Comparison of ENCODE assay signal across 21 cellular contexts in the genomic region with DNA sequence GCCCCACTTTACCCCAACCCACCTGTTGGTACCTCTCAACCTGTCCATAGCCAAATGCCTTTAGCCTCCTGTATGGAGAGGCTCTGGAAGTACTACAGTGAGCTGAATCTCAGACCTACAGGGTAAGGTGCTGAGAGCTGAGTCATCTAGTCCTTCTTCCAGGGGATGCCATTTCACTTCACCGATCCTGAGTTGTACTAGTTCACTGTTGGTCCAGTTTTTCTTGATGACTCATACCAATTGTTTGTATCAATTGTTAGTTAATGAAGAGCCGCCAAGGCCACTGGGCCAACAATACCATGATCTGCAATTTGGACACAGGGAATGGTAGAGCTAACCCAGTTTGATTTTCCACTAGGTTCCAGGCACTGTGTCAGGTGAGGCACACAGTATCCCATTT.
"Had no signal": no experiment of that assay in that cellular context is flagged by ENCODE, and none has a peak within 500 bp of the region (broad histone marks: within the 10 kb centered on the region; RNA-seq: fewer than 3 reads in every experiment).

No MANE protein-coding gene starts in this region.

- H3K27ac Mint-ChIP-seq: activated naive CD8-positive, alpha-beta T cell treated with anti-CD3 and anti-CD28 coated beads, Interleukin-2, amount 10 ng/mL, durations not matched to agents 7 days and 5 days; nephron; T-helper 2 cell treated with Interferon-gamma antibody and Interleukin-4, amounts not matched to agents 5 μg/mL and 100 μg/mL, for 36 hours had no signal

- H3K4me3 Mint-ChIP-seq: activated naive CD8-positive, alpha-beta T cell treated with anti-CD3 and anti-CD28 coated beads, Interleukin-2, amount 10 ng/mL, durations not matched to agents 7 days and 5 days; nephron; T-helper 2 cell treated with Interferon-gamma antibody and Interleukin-4, amounts not matched to agents 5 μg/mL and 100 μg/mL, for 36 hours had no signal

- H3K36me3 Mint-ChIP-seq: activated naive CD8-positive, alpha-beta T cell treated with anti-CD3 and anti-CD28 coated beads, Interleukin-2, amount 10 ng/mL, durations not matched to agents 7 days and 5 days had no signal

- H3K4me2 ChIP-seq: smooth muscle cell had no signal

- H3K4me1 ChIP-seq: breast epithelium, esophagus muscularis mucosa, tibial nerve, vagina had no signal

- DNase-seq: activated CD4-positive, alpha-beta T cell treated with anti-CD3 and anti-CD28 coated beads, Interleukin-2, amount 50 U/mL, for 1 hour; activated CD8-positive, alpha-beta memory T cell treated with anti-CD3 and anti-CD28 coated beads for 24 hours; activated gamma-delta T cell treated with Interleukin-2 at 50 U/mL for 16 hours; activated naive CD8-positive, alpha-beta T cell treated with anti-CD3 and anti-CD28 coated beads, Interleukin-2, amount 10 ng/mL, durations not matched to agents 7 days and 5 days; dermis blood vessel endothelial cell; foreskin fibroblast; glutamatergic neuron; hypothalamus; nucleus accumbens; posterior cingulate gyrus; stimulated activated CD4-positive, alpha-beta T cell treated with anti-CD3 and anti-CD28 coated beads, Interleukin-4, amount 100 ng/mL, for 4 hours; stimulated activated CD8-positive, alpha-beta memory T cell treated with anti-CD3 and anti-CD28 coated beads, Interleukin-4, amount 100 ng/mL, for 48 hours; stimulated activated naive CD4-positive, alpha-beta T cell treated with Interleukin-2 at 50 U/mL for 16 hours; substantia nigra had no signal

- H3K9me3 ChIP-seq: breast epithelium, esophagus muscularis mucosa, tibial nerve, vagina had no signal

- H3K4me1 Mint-ChIP-seq: activated naive CD8-positive, alpha-beta T cell treated with anti-CD3 and anti-CD28 coated beads, Interleukin-2, amount 10 ng/mL, durations not matched to agents 7 days and 5 days had no signal

- H3K4me3 ChIP-seq: breast epithelium, esophagus muscularis mucosa, smooth muscle cell, tibial nerve, vagina had no signal

- H3K27me3 ChIP-seq: breast epithelium, esophagus muscularis mucosa, tibial nerve, vagina had no signal

- H3K27ac ChIP-seq: breast epithelium, esophagus muscularis mucosa, tibial nerve, vagina had no signal

- H3K36me3 ChIP-seq: breast epithelium, esophagus muscularis mucosa, tibial nerve, vagina had no signal

- H3K9me3 Mint-ChIP-seq: activated naive CD8-positive, alpha-beta T cell treated with anti-CD3 and anti-CD28 coated beads, Interleukin-2, amount 10 ng/mL, durations not matched to agents 7 days and 5 days; nephron; T-helper 2 cell treated with Interferon-gamma antibody and Interleukin-4, amounts not matched to agents 5 μg/mL and 100 μg/mL, for 36 hours had no signal
